In genomic region chr15:63492541-63493077, GRCh38 we compare ENCODE assay signal across 9 cellular contexts. TPM values are rescaled to one million over a fixed set of nuclear protein-coding genes. Genes with fewer than 3 reads are reported as not detected.
DNase-seq lines count a peak whose midpoint lies in the region; ATAC-seq and TF ChIP-seq lines count a peak whose summit lies in the region.
"Had no signal": no experiment of that assay in that cellular context is flagged by ENCODE, and none has a peak within 500 bp of the region (broad histone marks: within the 10 kb centered on the region; RNA-seq: fewer than 3 reads in every experiment).

No MANE protein-coding gene starts in this region.

- peaks cover 23 to 52% (median 45%) of the 10 kb centered on the region in 3 donors for H3K4me1 Mint-ChIP-seq in IgD-negative memory B cell
- peaks cover 13% of the 10 kb centered on the region for H3K4me1 Mint-ChIP-seq in chondrocyte (ENCODE audit: low read depth)
- H3K4me1 Mint-ChIP-seq in neural crest cell = peaks cover 10% of the 10 kb centered on the region

- intact Hi-C loops in posterior vena cava (cut with DNase I) = no loop called here

- peaks cover 2% of the 10 kb centered on the region for H3K36me3 Mint-ChIP-seq in IgD-negative memory B cell
- no peaks in the 10 kb centered on the region for H3K36me3 Mint-ChIP-seq in chondrocyte (ENCODE audit: low read depth)
- no peaks in the 10 kb centered on the region for H3K36me3 Mint-ChIP-seq in neural crest cell (ENCODE audit: low read depth)
- H3K36me3 Mint-ChIP-seq: activated CD4-positive, alpha-beta memory T cell treated with anti-CD3 and anti-CD28 coated beads for 36 hours had no signal

- H3K27ac Mint-ChIP-seq in IgD-negative memory B cell (peak overlapping the region; percentile 6 to 92 (median 82)), chondrocyte (ENCODE audit: unreplicated experiment) (peak overlapping the region; percentile 57), neural crest cell (ENCODE audit: unreplicated experiment) (peak overlapping the region; percentile 88)

- H3K4me3 Mint-ChIP-seq in IgD-negative memory B cell (peak overlapping the region in 1 of 4 donors; percentile 33), chondrocyte (ENCODE audit: unreplicated experiment) (no peak overlapping the region), neural crest cell (peak overlapping the region; percentile 10)
- H3K4me3 Mint-ChIP-seq: activated CD4-positive, alpha-beta memory T cell treated with anti-CD3 and anti-CD28 coated beads for 36 hours had no signal

- no peaks in the 10 kb centered on the region for H4K20me1 ChIP-seq in BLaER1 treated with 17β-estradiol and CSF1 and Interleukin-3, amounts not matched to agents 10 nM and 100 nM

- DNase-seq in chondrocyte (ENCODE audit: low spot score) (no peak), neural crest cell (ENCODE audit: low read depth, low spot score) (no peak), amniotic stem cell (lab: John Stamatoyannopoulos, UW) (no peak), posterior vena cava (ENCODE audit: low spot score) (no peak)
- no peak for DNase-seq in activated CD4-positive, alpha-beta T cell treated with anti-CD3 and anti-CD28 coated beads, Interleukin-2, amount 50 U/mL, for 48 hours
- DNase-seq: activated CD4-positive, alpha-beta memory T cell treated with anti-CD3 and anti-CD28 coated beads for 36 hours had no signal

- H3K9me3 Mint-ChIP-seq in IgD-negative memory B cell = peaks cover 0 to 2% (median 1%) of the 10 kb centered on the region in 3 donors
- H3K9me3 Mint-ChIP-seq in chondrocyte (ENCODE audit: low read depth) = no peaks in the 10 kb centered on the region
- no peaks in the 10 kb centered on the region for H3K9me3 Mint-ChIP-seq in neural crest cell
- H3K9me3 Mint-ChIP-seq: activated CD4-positive, alpha-beta memory T cell treated with anti-CD3 and anti-CD28 coated beads for 36 hours had no signal

- no peak for TF ChIP-seq CTCF in chondrocyte (IDR thresholded peaks at IDR 0.05)
- TF ChIP-seq CTCF in neural crest cell (conservative IDR thresholded peaks at IDR 0.05) = no peak

- H3K27me3 Mint-ChIP-seq in IgD-negative memory B cell (peaks cover 2% of the 10 kb centered on the region), chondrocyte (ENCODE audit: low read depth) (peaks cover 7% of the 10 kb centered on the region), neural crest cell (ENCODE audit: low read depth) (peaks cover 5% of the 10 kb centered on the region)
- H3K27me3 Mint-ChIP-seq: activated CD4-positive, alpha-beta memory T cell treated with anti-CD3 and anti-CD28 coated beads for 36 hours had no signal

- H3K27ac ChIP-seq in BLaER1 treated with 17β-estradiol and CSF1 and Interleukin-3, amounts not matched to agents 10 nM and 100 nM = peak overlapping the region; percentile 55 to 100 (median 100); a peak in 21 of 22 replicates

- peak overlapping the region in 9 of 11 experiments; percentile 31 to 100 (median 87); a peak in 12 of 22 replicates for H3K9ac ChIP-seq in BLaER1 treated with 17β-estradiol and CSF1 and Interleukin-3, amounts not matched to agents 10 nM and 100 nM

- peaks cover 57 to 100% (median 98%) of the 10 kb centered on the region in 10 experiments for H3K4me1 ChIP-seq in BLaER1 treated with 17β-estradiol and CSF1 and Interleukin-3, amounts not matched to agents 10 nM and 100 nM

- H3K36me3 ChIP-seq in BLaER1 treated with 17β-estradiol and CSF1 and Interleukin-3, amounts not matched to agents 10 nM and 100 nM = 0 out of 22 replicates have a peak, but pooled peaks cover 0 to 7% (median 0%) of the 10 kb centered on the region in 11 experiments

- H3K4me3 ChIP-seq in BLaER1 treated with 17β-estradiol and CSF1 and Interleukin-3, amounts not matched to agents 10 nM and 100 nM = peak overlapping the region in 1 of 10 experiments; percentile 9; a peak in 2 of 20 replicates

- no peaks in the 10 kb centered on the region; a peak in 2 of 22 replicates for H3K9me3 ChIP-seq in BLaER1 treated with 17β-estradiol and CSF1 and Interleukin-3, amounts not matched to agents 10 nM and 100 nM (replicated peaks in 1 of 11)

- H3K27me3 ChIP-seq in BLaER1 treated with 17β-estradiol and CSF1 and Interleukin-3, amounts not matched to agents 10 nM and 100 nM = no peaks in the 10 kb centered on the region

- peak overlapping the region in 9 of 11 experiments; percentile 20 to 96 (median 93); a peak in 17 of 22 replicates for H3K4me2 ChIP-seq in BLaER1 treated with 17β-estradiol and CSF1 and Interleukin-3, amounts not matched to agents 10 nM and 100 nM

- no peak for ATAC-seq in GM21360 (IDR thresholded peaks at IDR 0.05; ENCODE audit: unreplicated experiment)

RNA-seq across cellular contexts. Expression of gene USP3, which starts 11.8 kb away (rescaled TPM):
- 42.7 TPM for polyA plus RNA-seq in IgD-negative memory B cell
- total RNA-seq in chondrocyte (27.6 to 30.6 TPM (median 28.7 TPM) in 3 replicates), neural crest cell (80.0 and 85.7 TPM in 2 replicates), posterior vena cava (10 to 100 TPM; 40.3 to 41.8 TPM)
